ENCODE assay signal across 8 cellular contexts in genomic region chr4:152536545-152537182, GRCh38. TPM values are rescaled to one million over a fixed set of nuclear protein-coding genes. Genes with fewer than 3 reads are reported as not detected.
DNase-seq lines count a peak whose midpoint lies in the region; ATAC-seq lines count a peak whose summit lies in the region.

No MANE protein-coding gene starts in this region.

- no peaks in the 10 kb centered on the region for H3K36me3 ChIP-seq in stomach smooth muscle (ENCODE audit: control insufficient read depth in 2 of 2, insufficient read depth in 2 of 2, low read length in 2 of 2)

- peak overlapping the region; percentile 100 for H3K27ac Mint-ChIP-seq in T-helper 1 cell treated with Interleukin-12 subunit alpha and Interleukin-12 subunit beta and Interleukin-4 antibody, amounts not matched to agents 30 μg/mL and 1 μg/mL, for 36 hours

- peak overlapping the region; percentile 96 for H3K4me3 Mint-ChIP-seq in T-helper 1 cell treated with Interleukin-12 subunit alpha and Interleukin-12 subunit beta and Interleukin-4 antibody, amounts not matched to agents 30 μg/mL and 1 μg/mL, for 36 hours

- H3K4me1 ChIP-seq in stomach smooth muscle (ENCODE audit: control insufficient read depth, insufficient read depth, low read length) = peaks cover 16% of the 10 kb centered on the region

- H3K27me3 ChIP-seq in stomach smooth muscle (ENCODE audit: control insufficient read depth in 1 of 2, insufficient read depth in 2 of 2, low read length in 2 of 2) = no peaks in the 10 kb centered on the region

- H3K9ac ChIP-seq in stomach smooth muscle (ENCODE audit: low read length in 2 of 2) = peak overlapping the region; percentile 93 to 96

- peak overlapping the region; percentile 91 to 98 for H3K4me3 ChIP-seq in stomach smooth muscle (ENCODE audit: low read length in 2 of 2)

- DNase-seq in ELR (ENCODE audit: low read depth) (peak; percentile 69), dermis microvascular lymphatic vessel endothelial cell (ENCODE audit: low read depth in 2 of 2) (peak; percentile 41 to 54), lung microvascular endothelial cell (ENCODE audit: low read depth in 2 of 2) (peak; percentile 59 to 67), NCI-H345 treated with DMSO at 0.1 percent for 48 hours (lab: John Stamatoyannopoulos, UW; ENCODE audit: unreplicated experiment) (no peak)

- H3K9me3 ChIP-seq in stomach smooth muscle (ENCODE audit: control insufficient read depth in 2 of 2, low read length in 2 of 2) = no peaks in the 10 kb centered on the region

- no peaks in the 10 kb centered on the region for H3K27me3 Mint-ChIP-seq in T-helper 1 cell treated with Interleukin-12 subunit alpha and Interleukin-12 subunit beta and Interleukin-4 antibody, amounts not matched to agents 30 μg/mL and 1 μg/mL, for 36 hours (ENCODE audit: low read depth)

- H3K36me3 Mint-ChIP-seq in T-helper 1 cell treated with Interleukin-12 subunit alpha and Interleukin-12 subunit beta and Interleukin-4 antibody, amounts not matched to agents 30 μg/mL and 1 μg/mL, for 36 hours (ENCODE audit: low read depth) = peaks cover 34% of the 10 kb centered on the region

- peak overlapping the region; percentile 89 for H3K27ac ChIP-seq in stomach smooth muscle (ENCODE audit: low read length)

- H3K4me1 Mint-ChIP-seq in T-helper 1 cell treated with Interleukin-12 subunit alpha and Interleukin-12 subunit beta and Interleukin-4 antibody, amounts not matched to agents 30 μg/mL and 1 μg/mL, for 36 hours (ENCODE audit: low read depth) = peaks cover 47% of the 10 kb centered on the region

- H3K9me3 Mint-ChIP-seq in T-helper 1 cell treated with Interleukin-12 subunit alpha and Interleukin-12 subunit beta and Interleukin-4 antibody, amounts not matched to agents 30 μg/mL and 1 μg/mL, for 36 hours = no peaks in the 10 kb centered on the region

- ATAC-seq in GM19467 (IDR thresholded peaks at IDR 0.05; ENCODE audit: unreplicated experiment) (peak; percentile 27), HG03558 (IDR thresholded peaks at IDR 0.05; ENCODE audit: extremely low read depth, unreplicated experiment) (peak; percentile 12)

RNA-seq across cellular contexts. Expression of gene FBXW7, which starts 0.8 kb away (rescaled TPM):
- total RNA-seq in dermis microvascular lymphatic vessel endothelial cell (42.2 and 42.5 TPM in 2 replicates), lung microvascular endothelial cell (34.7 and 51.2 TPM in 2 replicates)
